Comparison of ENCODE assay signal across 1 cellular context in genomic region chr19:10625003-10625761, GRCh38.
A peak's percentile ranks its signal among the peaks of the same experiment; 100 is the strongest.
TF ChIP-seq lines count a peak whose summit lies in the region.

TSS of gene SLC44A2 (plus strand) at chr19:10625553. CDS start at chr19:10625634, 81 bp downstream.

TF ChIP-seq in WTC11, 78 proteins besides CTCF, POLR2A, EP300 and RAD21 (continued from another document and continues in another):
- TF ChIP-seq ZNF219 (CRISPR knock-in tag; IDR thresholded peaks at IDR 0.05; ENCODE audit: borderline replicate concordance) = no peak
- TF ChIP-seq FOXK1 (CRISPR knock-in tag; IDR thresholded peaks at IDR 0.05) = peak; percentile 70
- TF ChIP-seq ZNF671 (CRISPR knock-in tag; IDR thresholded peaks at IDR 0.05) = peak; percentile 35; the same call in 1 of the 2 replicates
- peak; percentile 90 for TF ChIP-seq ETV6 (CRISPR knock-in tag; IDR thresholded peaks at IDR 0.05)
- TF ChIP-seq MXD4 (CRISPR knock-in tag; IDR thresholded peaks at IDR 0.05; ENCODE audit: borderline replicate concordance) = no peak
- TF ChIP-seq NR3C1 (CRISPR knock-in tag; conservative IDR thresholded peaks at IDR 0.05; ENCODE audit: low read depth) = no peak
- TF ChIP-seq GABPB1 (CRISPR knock-in tag; IDR thresholded peaks at IDR 0.05) = no peak
- TF ChIP-seq PRRX2 (CRISPR knock-in tag; IDR thresholded peaks at IDR 0.05) = no peak
- TF ChIP-seq, protein P1, sequence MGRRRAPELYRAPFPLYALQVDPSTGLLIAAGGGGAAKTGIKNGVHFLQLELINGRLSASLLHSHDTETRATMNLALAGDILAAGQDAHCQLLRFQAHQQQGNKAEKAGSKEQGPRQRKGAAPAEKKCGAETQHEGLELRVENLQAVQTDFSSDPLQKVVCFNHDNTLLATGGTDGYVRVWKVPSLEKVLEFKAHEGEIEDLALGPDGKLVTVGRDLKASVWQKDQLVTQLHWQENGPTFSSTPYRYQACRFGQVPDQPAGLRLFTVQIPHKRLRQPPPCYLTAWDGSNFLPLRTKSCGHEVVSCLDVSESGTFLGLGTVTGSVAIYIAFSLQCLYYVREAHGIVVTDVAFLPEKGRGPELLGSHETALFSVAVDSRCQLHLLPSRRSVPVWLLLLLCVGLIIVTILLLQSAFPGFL (CRISPR knock-in tag; IDR thresholded peaks at IDR 0.05; ENCODE audit: borderline replicate concordance) = no peak
- TF ChIP-seq E2F4 (CRISPR knock-in tag; IDR thresholded peaks at IDR 0.05; ENCODE audit: borderline replicate concordance, low read depth) = peak; percentile 81
- TF ChIP-seq ZNF425 (CRISPR knock-in tag; conservative IDR thresholded peaks at IDR 0.05) = no peak
- TF ChIP-seq, protein P2, sequence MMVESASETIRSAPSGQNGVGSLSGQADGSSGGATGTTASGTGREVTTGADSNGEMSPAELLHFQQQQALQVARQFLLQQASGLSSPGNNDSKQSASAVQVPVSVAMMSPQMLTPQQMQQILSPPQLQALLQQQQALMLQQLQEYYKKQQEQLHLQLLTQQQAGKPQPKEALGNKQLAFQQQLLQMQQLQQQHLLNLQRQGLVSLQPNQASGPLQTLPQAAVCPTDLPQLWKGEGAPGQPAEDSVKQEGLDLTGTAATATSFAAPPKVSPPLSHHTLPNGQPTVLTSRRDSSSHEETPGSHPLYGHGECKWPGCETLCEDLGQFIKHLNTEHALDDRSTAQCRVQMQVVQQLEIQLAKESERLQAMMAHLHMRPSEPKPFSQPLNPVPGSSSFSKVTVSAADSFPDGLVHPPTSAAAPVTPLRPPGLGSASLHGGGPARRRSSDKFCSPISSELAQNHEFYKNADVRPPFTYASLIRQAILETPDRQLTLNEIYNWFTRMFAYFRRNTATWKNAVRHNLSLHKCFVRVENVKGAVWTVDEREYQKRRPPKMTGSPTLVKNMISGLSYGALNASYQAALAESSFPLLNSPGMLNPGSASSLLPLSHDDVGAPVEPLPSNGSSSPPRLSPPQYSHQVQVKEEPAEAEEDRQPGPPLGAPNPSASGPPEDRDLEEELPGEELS (CRISPR knock-in tag; IDR thresholded peaks at IDR 0.05) = 0 out of 2 replicates have a peak, but pooled peaks have one; percentile 60
- TF ChIP-seq, protein P3, sequence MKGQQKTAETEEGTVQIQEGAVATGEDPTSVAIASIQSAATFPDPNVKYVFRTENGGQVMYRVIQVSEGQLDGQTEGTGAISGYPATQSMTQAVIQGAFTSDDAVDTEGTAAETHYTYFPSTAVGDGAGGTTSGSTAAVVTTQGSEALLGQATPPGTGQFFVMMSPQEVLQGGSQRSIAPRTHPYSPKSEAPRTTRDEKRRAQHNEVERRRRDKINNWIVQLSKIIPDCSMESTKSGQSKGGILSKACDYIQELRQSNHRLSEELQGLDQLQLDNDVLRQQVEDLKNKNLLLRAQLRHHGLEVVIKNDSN (CRISPR knock-in tag; IDR thresholded peaks at IDR 0.05) = 0 out of 2 replicates have a peak, but pooled peaks have one; percentile 42
- TF ChIP-seq, protein P4, sequence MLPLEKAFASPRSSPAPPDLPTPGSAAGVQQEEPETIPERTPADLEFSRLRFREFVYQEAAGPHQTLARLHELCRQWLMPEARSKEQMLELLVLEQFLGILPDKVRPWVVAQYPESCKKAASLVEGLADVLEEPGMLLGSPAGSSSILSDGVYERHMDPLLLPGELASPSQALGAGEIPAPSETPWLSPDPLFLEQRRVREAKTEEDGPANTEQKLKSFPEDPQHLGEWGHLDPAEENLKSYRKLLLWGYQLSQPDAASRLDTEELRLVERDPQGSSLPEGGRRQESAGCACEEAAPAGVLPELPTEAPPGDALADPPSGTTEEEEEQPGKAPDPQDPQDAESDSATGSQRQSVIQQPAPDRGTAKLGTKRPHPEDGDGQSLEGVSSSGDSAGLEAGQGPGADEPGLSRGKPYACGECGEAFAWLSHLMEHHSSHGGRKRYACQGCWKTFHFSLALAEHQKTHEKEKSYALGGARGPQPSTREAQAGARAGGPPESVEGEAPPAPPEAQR (CRISPR knock-in tag; IDR thresholded peaks at IDR 0.05) = no peak
- TF ChIP-seq CDX4 (CRISPR knock-in tag; IDR thresholded peaks at IDR 0.05; ENCODE audit: borderline replicate concordance) = no peak
- peak; percentile 91 for TF ChIP-seq SP1 (CRISPR knock-in tag; conservative IDR thresholded peaks at IDR 0.05)
- peak; percentile 96 for TF ChIP-seq E2F5 (CRISPR knock-in tag; IDR thresholded peaks at IDR 0.05)
- TF ChIP-seq HMGXB4 (CRISPR knock-in tag; IDR thresholded peaks at IDR 0.05) = 0 out of 2 replicates have a peak, but pooled peaks have one; percentile 19
- 0 out of 2 replicates have a peak, but pooled peaks have one; percentile 59 for TF ChIP-seq GTF2I (CRISPR knock-in tag; conservative IDR thresholded peaks at IDR 0.05)
- peak; percentile 83; the same call in 1 of the 2 replicates for TF ChIP-seq TP53 (CRISPR knock-in tag; IDR thresholded peaks at IDR 0.05)
- TF ChIP-seq JUN (CRISPR knock-in tag; IDR thresholded peaks at IDR 0.05) = 0 out of 2 replicates have a peak, but pooled peaks have one; percentile 52
- no peak for TF ChIP-seq ATF1 (CRISPR knock-in tag; IDR thresholded peaks at IDR 0.05)
- TF ChIP-seq CBFB (CRISPR knock-in tag; IDR thresholded peaks at IDR 0.05; ENCODE audit: low read depth) = 0 out of 2 replicates have a peak, but pooled peaks have one; percentile 57
- TF ChIP-seq, protein P5, sequence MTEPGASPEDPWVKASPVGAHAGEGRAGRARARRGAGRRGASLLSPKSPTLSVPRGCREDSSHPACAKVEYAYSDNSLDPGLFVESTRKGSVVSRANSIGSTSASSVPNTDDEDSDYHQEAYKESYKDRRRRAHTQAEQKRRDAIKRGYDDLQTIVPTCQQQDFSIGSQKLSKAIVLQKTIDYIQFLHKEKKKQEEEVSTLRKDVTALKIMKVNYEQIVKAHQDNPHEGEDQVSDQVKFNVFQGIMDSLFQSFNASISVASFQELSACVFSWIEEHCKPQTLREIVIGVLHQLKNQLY (CRISPR knock-in tag; IDR thresholded peaks at IDR 0.05) = no peak
- no peak for TF ChIP-seq SMAD4 (CRISPR knock-in tag; IDR thresholded peaks at IDR 0.05)
- TF ChIP-seq NFATC4 (CRISPR knock-in tag; IDR thresholded peaks at IDR 0.05) = no peak
- TF ChIP-seq, protein P6, sequence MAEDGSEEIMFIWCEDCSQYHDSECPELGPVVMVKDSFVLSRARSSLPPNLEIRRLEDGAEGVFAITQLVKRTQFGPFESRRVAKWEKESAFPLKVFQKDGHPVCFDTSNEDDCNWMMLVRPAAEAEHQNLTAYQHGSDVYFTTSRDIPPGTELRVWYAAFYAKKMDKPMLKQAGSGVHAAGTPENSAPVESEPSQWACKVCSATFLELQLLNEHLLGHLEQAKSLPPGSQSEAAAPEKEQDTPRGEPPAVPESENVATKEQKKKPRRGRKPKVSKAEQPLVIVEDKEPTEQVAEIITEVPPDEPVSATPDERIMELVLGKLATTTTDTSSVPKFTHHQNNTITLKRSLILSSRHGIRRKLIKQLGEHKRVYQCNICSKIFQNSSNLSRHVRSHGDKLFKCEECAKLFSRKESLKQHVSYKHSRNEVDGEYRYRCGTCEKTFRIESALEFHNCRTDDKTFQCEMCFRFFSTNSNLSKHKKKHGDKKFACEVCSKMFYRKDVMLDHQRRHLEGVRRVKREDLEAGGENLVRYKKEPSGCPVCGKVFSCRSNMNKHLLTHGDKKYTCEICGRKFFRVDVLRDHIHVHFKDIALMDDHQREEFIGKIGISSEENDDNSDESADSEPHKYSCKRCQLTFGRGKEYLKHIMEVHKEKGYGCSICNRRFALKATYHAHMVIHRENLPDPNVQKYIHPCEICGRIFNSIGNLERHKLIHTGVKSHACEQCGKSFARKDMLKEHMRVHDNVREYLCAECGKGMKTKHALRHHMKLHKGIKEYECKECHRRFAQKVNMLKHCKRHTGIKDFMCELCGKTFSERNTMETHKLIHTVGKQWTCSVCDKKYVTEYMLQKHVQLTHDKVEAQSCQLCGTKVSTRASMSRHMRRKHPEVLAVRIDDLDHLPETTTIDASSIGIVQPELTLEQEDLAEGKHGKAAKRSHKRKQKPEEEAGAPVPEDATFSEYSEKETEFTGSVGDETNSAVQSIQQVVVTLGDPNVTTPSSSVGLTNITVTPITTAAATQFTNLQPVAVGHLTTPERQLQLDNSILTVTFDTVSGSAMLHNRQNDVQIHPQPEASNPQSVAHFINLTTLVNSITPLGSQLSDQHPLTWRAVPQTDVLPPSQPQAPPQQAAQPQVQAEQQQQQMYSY (CRISPR knock-in tag; IDR thresholded peaks at IDR 0.05) = no peak
- 0 out of 2 replicates have a peak, but pooled peaks have one; percentile 55 for TF ChIP-seq ZNF263 (CRISPR knock-in tag; IDR thresholded peaks at IDR 0.05; ENCODE audit: low read depth)
- TF ChIP-seq TEAD4 (CRISPR knock-in tag; IDR thresholded peaks at IDR 0.05) = peak; percentile 44; the same call in 1 of the 2 replicates
- TF ChIP-seq NR2C2 (CRISPR knock-in tag; IDR thresholded peaks at IDR 0.05) = no peak
- TF ChIP-seq ZNF138 (CRISPR knock-in tag; conservative IDR thresholded peaks at IDR 0.05) = no peak
- TF ChIP-seq ZBTB21 (CRISPR knock-in tag; IDR thresholded peaks at IDR 0.05; ENCODE audit: borderline replicate concordance) = no peak
- TF ChIP-seq KAT7 (CRISPR knock-in tag; IDR thresholded peaks at IDR 0.05; ENCODE audit: borderline replicate concordance) = no peak
- TF ChIP-seq, protein P7, sequence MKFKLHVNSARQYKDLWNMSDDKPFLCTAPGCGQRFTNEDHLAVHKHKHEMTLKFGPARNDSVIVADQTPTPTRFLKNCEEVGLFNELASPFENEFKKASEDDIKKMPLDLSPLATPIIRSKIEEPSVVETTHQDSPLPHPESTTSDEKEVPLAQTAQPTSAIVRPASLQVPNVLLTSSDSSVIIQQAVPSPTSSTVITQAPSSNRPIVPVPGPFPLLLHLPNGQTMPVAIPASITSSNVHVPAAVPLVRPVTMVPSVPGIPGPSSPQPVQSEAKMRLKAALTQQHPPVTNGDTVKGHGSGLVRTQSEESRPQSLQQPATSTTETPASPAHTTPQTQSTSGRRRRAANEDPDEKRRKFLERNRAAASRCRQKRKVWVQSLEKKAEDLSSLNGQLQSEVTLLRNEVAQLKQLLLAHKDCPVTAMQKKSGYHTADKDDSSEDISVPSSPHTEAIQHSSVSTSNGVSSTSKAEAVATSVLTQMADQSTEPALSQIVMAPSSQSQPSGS (CRISPR knock-in tag; IDR thresholded peaks at IDR 0.05; ENCODE audit: borderline replicate concordance, low read depth) = no peak
- TF ChIP-seq, protein P8, sequence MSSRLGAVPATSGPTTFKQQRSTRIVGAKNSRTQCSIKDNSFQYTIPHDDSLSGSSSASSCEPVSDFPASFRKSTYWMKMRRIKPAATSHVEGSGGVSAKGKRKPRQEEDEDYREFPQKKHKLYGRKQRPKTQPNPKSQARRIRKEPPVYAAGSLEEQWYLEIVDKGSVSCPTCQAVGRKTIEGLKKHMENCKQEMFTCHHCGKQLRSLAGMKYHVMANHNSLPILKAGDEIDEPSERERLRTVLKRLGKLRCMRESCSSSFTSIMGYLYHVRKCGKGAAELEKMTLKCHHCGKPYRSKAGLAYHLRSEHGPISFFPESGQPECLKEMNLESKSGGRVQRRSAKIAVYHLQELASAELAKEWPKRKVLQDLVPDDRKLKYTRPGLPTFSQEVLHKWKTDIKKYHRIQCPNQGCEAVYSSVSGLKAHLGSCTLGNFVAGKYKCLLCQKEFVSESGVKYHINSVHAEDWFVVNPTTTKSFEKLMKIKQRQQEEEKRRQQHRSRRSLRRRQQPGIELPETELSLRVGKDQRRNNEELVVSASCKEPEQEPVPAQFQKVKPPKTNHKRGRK (CRISPR knock-in tag; IDR thresholded peaks at IDR 0.05; ENCODE audit: borderline replicate concordance) = no peak
- TF ChIP-seq SMAD3 (CRISPR knock-in tag; IDR thresholded peaks at IDR 0.05; ENCODE audit: borderline replicate concordance) = 0 out of 2 replicates have a peak, but pooled peaks have one; percentile 39
- TF ChIP-seq ZNF416 (CRISPR knock-in tag; IDR thresholded peaks at IDR 0.05) = peak; percentile 5; the same call in 1 of the 2 replicates
- TF ChIP-seq NFE2L1 (CRISPR knock-in tag; IDR thresholded peaks at IDR 0.05) = peak; percentile 74; the same call in 1 of the 2 replicates
